ENCODE assay signal across 1 cellular context in genomic region chr21:41361786-41362604, GRCh38.
TF ChIP-seq lines count a peak whose summit lies in the region.

TSS of gene MX2 (plus strand) at chr21:41362027. CDS start at chr21:41376907, 14,880 bp downstream.

TF ChIP-seq in K562, 482 proteins besides CTCF, POLR2A, EP300 and RAD21 (continued from another document):
- no peak for TF ChIP-seq THAP7 (CRISPR knock-in tag; IDR thresholded peaks at IDR 0.05)
- no peak for TF ChIP-seq MECOM (CRISPR knock-in tag; IDR thresholded peaks at IDR 0.05)
- no peak for TF ChIP-seq BRF2 (IDR thresholded peaks at IDR 0.05; ENCODE audit: borderline replicate concordance, insufficient read depth, insufficient read length)
- TF ChIP-seq ZNF444 (CRISPR knock-in tag; IDR thresholded peaks at IDR 0.05) = no peak
- no peak for TF ChIP-seq ZNF146 (CRISPR knock-in tag; IDR thresholded peaks at IDR 0.05; ENCODE audit: unreplicated experiment)
- TF ChIP-seq PCBP2 (IDR thresholded peaks at IDR 0.05; ENCODE audit: low read depth, low read length, poor library complexity, severe bottlenecking) = no peak
